In genomic region chr15:81858586-81858985, GRCh38 we compare ENCODE assay signal across 22 cellular contexts.
"Had no signal": no experiment of that assay in that cellular context is flagged by ENCODE, and none has a peak within 500 bp of the region (broad histone marks: within the 10 kb centered on the region; RNA-seq: fewer than 3 reads in every experiment).

No MANE protein-coding gene starts in this region.

- ATAC-seq: left cardiac atrium; lower lobe of right lung; natural killer cell treated with Interleukin-12 subunit alpha and Interleukin-12 subunit beta and Interleukin-15 and Interleukin-18, amount 100 ng/mL, for 72 hours; sciatic nerve; stimulated activated naive B cell treated with anti-CD40 and anti-IgM and Interleukin-4, amounts not matched to agents 10 μg/mL and 1 μg/mL and 100 μg/mL, for 72 hours; stimulated activated naive CD8-positive, alpha-beta T cell treated with anti-CD3 and anti-CD28 coated beads, Interleukin-15, amount 100 ng/mL, for 72 hours; upper lobe of right lung had no signal

- H3K4me3 Mint-ChIP-seq: endodermal cell; memory B cell; mesothelial cell of epicardium; natural killer cell treated with Interleukin-12 subunit alpha and Interleukin-12 subunit beta and Interleukin-15 and Interleukin-18, amount 100 ng/mL, for 72 hours; stimulated activated naive B cell treated with anti-CD40 and anti-IgM and Interleukin-4, amounts not matched to agents 10 μg/mL and 1 μg/mL and 100 μg/mL, for 72 hours; stimulated activated naive CD8-positive, alpha-beta T cell treated with anti-CD3 and anti-CD28 coated beads, Interleukin-15, amount 100 ng/mL, for 72 hours had no signal

- DNase-seq: dermis blood vessel endothelial cell; effector CD4-positive, alpha-beta T cell; endodermal cell; erythroblast; foreskin melanocyte; head of caudate nucleus; kidney; left cardiac atrium; left ventricle myocardium inferior; lower lobe of right lung; spleen; stimulated activated CD4-positive, alpha-beta T cell treated with anti-CD3 and anti-CD28 coated beads, Interleukin-15, amount 100 ng/mL, for 24 hours; stimulated activated CD4-positive, alpha-beta T cell treated with anti-CD3 and anti-CD28 coated beads, Interleukin-1b, Interleukin-23, amount 100 ng/mL, for 48 hours; stimulated activated CD4-positive, alpha-beta T cell treated with anti-CD3 and anti-CD28 coated beads, Interleukin-4, amount 100 ng/mL, for 4 hours; stimulated activated naive B cell treated with anti-CD40 and anti-IgM and Interleukin-4, amounts not matched to agents 10 μg/mL and 1 μg/mL and 100 μg/mL, for 72 hours; stimulated activated naive CD8-positive, alpha-beta T cell treated with anti-CD3 and anti-CD28 coated beads, Interleukin-15, amount 100 ng/mL, for 72 hours; testis; upper lobe of right lung had no signal

- H3K27ac Mint-ChIP-seq: endodermal cell; memory B cell; mesothelial cell of epicardium; natural killer cell treated with Interleukin-12 subunit alpha and Interleukin-12 subunit beta and Interleukin-15 and Interleukin-18, amount 100 ng/mL, for 72 hours; stimulated activated naive B cell treated with anti-CD40 and anti-IgM and Interleukin-4, amounts not matched to agents 10 μg/mL and 1 μg/mL and 100 μg/mL, for 72 hours; stimulated activated naive CD8-positive, alpha-beta T cell treated with anti-CD3 and anti-CD28 coated beads, Interleukin-15, amount 100 ng/mL, for 72 hours had no signal

- H3K27me3 Mint-ChIP-seq: memory B cell; natural killer cell treated with Interleukin-12 subunit alpha and Interleukin-12 subunit beta and Interleukin-15 and Interleukin-18, amount 100 ng/mL, for 72 hours; stimulated activated naive B cell treated with anti-CD40 and anti-IgM and Interleukin-4, amounts not matched to agents 10 μg/mL and 1 μg/mL and 100 μg/mL, for 72 hours; stimulated activated naive CD8-positive, alpha-beta T cell treated with anti-CD3 and anti-CD28 coated beads, Interleukin-15, amount 100 ng/mL, for 72 hours had no signal

- H3K4me1 Mint-ChIP-seq: endodermal cell; memory B cell; mesothelial cell of epicardium; stimulated activated naive CD8-positive, alpha-beta T cell treated with anti-CD3 and anti-CD28 coated beads, Interleukin-15, amount 100 ng/mL, for 72 hours had no signal

- H3K36me3 Mint-ChIP-seq: memory B cell; natural killer cell treated with Interleukin-12 subunit alpha and Interleukin-12 subunit beta and Interleukin-15 and Interleukin-18, amount 100 ng/mL, for 72 hours; stimulated activated naive B cell treated with anti-CD40 and anti-IgM and Interleukin-4, amounts not matched to agents 10 μg/mL and 1 μg/mL and 100 μg/mL, for 72 hours had no signal

- H3K9me3 Mint-ChIP-seq: endodermal cell; memory B cell; natural killer cell treated with Interleukin-12 subunit alpha and Interleukin-12 subunit beta and Interleukin-15 and Interleukin-18, amount 100 ng/mL, for 72 hours; stimulated activated naive B cell treated with anti-CD40 and anti-IgM and Interleukin-4, amounts not matched to agents 10 μg/mL and 1 μg/mL and 100 μg/mL, for 72 hours; stimulated activated naive CD8-positive, alpha-beta T cell treated with anti-CD3 and anti-CD28 coated beads, Interleukin-15, amount 100 ng/mL, for 72 hours had no signal
